In genomic region chr19:1465191-1466016, GRCh38 we compare ENCODE assay signal across 9 cellular contexts. TPM values are rescaled to one million over a fixed set of nuclear protein-coding genes. Genes with fewer than 3 reads are reported as not detected.
DNase-seq lines count a peak whose midpoint lies in the region; ATAC-seq and TF ChIP-seq lines count a peak whose summit lies in the region.
"Had no signal": no experiment of that assay in that cellular context is flagged by ENCODE, and none has a peak within 500 bp of the region (broad histone marks: within the 10 kb centered on the region; RNA-seq: fewer than 3 reads in every experiment).

No MANE protein-coding gene starts in this region.

- H3K27me3 Mint-ChIP-seq in activated naive CD8-positive, alpha-beta T cell treated with anti-CD3 and anti-CD28 coated beads for 36 hours: peaks cover 16% of the 10 kb centered on the region

- H3K4me3 Mint-ChIP-seq in activated naive CD8-positive, alpha-beta T cell treated with anti-CD3 and anti-CD28 coated beads for 36 hours: no peak overlapping the region

- 64 to 86% methylated on average over 17 to 51 of the region's 83 CpGs for WGBS in testis, 2 donors

- peak; percentile 50 for DNase-seq in activated T-cell treated with anti-CD3 and anti-CD28 coated beads, Interleukin-2, amount 50 U/mL, for 1 hour
- DNase-seq in activated T-cell treated with anti-CD3 and anti-CD28 coated beads for 4 hours: no peak
- peak; percentile 44 for DNase-seq in activated naive CD8-positive, alpha-beta T cell treated with anti-CD3 and anti-CD28 coated beads for 36 hours
- DNase-seq in iPS-NIHi11 (ENCODE audit: low spot score): peak; percentile 78
- DNase-seq in testis: peak; percentile 78
- DNase-seq in pons (ENCODE audit: low spot score): no peak
- DNase-seq: COR-L47 had no signal

- no peaks in the 10 kb centered on the region for H3K9me3 Mint-ChIP-seq in activated naive CD8-positive, alpha-beta T cell treated with anti-CD3 and anti-CD28 coated beads for 36 hours

- no peak for ATAC-seq in HG03571 (IDR thresholded peaks at IDR 0.05; ENCODE audit: unreplicated experiment)
- ATAC-seq in GM21423 (IDR thresholded peaks at IDR 0.05; ENCODE audit: unreplicated experiment): no peak

- H3K36me3 ChIP-seq in testis (ENCODE audit: low read depth, missing control alignments): no peaks in the 10 kb centered on the region

- H3K27ac ChIP-seq in testis: no peak overlapping the region

- TF ChIP-seq CTCF in testis (IDR thresholded peaks at IDR 0.05): peak; percentile 41 to 56 (median 47)

- H3K36me3 Mint-ChIP-seq in activated naive CD8-positive, alpha-beta T cell treated with anti-CD3 and anti-CD28 coated beads for 36 hours: no peaks in the 10 kb centered on the region

- H3K27ac Mint-ChIP-seq in activated naive CD8-positive, alpha-beta T cell treated with anti-CD3 and anti-CD28 coated beads for 36 hours: no peak overlapping the region

- peaks cover 2% of the 10 kb centered on the region for H3K4me1 Mint-ChIP-seq in activated naive CD8-positive, alpha-beta T cell treated with anti-CD3 and anti-CD28 coated beads for 36 hours

- H3K27me3 ChIP-seq in testis: no peaks in the 10 kb centered on the region

- no peak for TF ChIP-seq POLR2A in testis (IDR thresholded peaks at IDR 0.05)

- H3K4me3 ChIP-seq in testis: no peak overlapping the region

- H3K4me1 ChIP-seq in testis: peaks cover 13% of the 10 kb centered on the region

- no peaks in the 10 kb centered on the region for H3K9me3 ChIP-seq in testis

- intact Hi-C loops in testis (cut with DNase I; ENCODE audit: low total_unique reads): no loop called here

RNA-seq across cellular contexts. Expression of gene C19orf25, which starts 13.6 kb away (rescaled TPM):
- total RNA-seq in activated naive CD8-positive, alpha-beta T cell treated with anti-CD3 and anti-CD28 coated beads for 36 hours: 10 to 100 TPM; 27.0 to 28.7 TPM
- total RNA-seq in testis: 10 to 100 TPM; 55.4 to 72.5 TPM
- 39.3 TPM for polyA plus RNA-seq in testis (ENCODE audit: insufficient read depth, low read depth, low replicate concordance)

RNA-seq across cellular contexts. Expression of gene APC2, which starts 15.5 kb away (rescaled TPM):
- total RNA-seq in activated naive CD8-positive, alpha-beta T cell treated with anti-CD3 and anti-CD28 coated beads for 36 hours: under 1 TPM; 0.21 to 0.26 TPM
- 1 to 10 TPM; 4.6 to 5.9 TPM for total RNA-seq in testis
- polyA plus RNA-seq in testis (ENCODE audit: insufficient read depth, low read depth, low replicate concordance): 2.8 TPM

RNA-seq across cellular contexts. Expression of gene PCSK4, which starts 24.7 kb away (rescaled TPM):
- 1 to 10 TPM; 1.5 to 1.7 TPM for total RNA-seq in activated naive CD8-positive, alpha-beta T cell treated with anti-CD3 and anti-CD28 coated beads for 36 hours
- 100 to 1,000 TPM; 108 to 203 TPM for total RNA-seq in testis
- 179 TPM for polyA plus RNA-seq in testis (ENCODE audit: insufficient read depth, low read depth, low replicate concordance)

RNA-seq across cellular contexts. Expression of gene REEP6, which starts 25.6 kb away (rescaled TPM):
- 1 to 10 TPM; 1.3 to 1.8 TPM for total RNA-seq in activated naive CD8-positive, alpha-beta T cell treated with anti-CD3 and anti-CD28 coated beads for 36 hours
- 100 to 1,000 TPM; 429 to 454 TPM for total RNA-seq in testis
- polyA plus RNA-seq in testis (ENCODE audit: insufficient read depth, low read depth, low replicate concordance): 386 TPM

RNA-seq across cellular contexts. Expression of gene RPS15, which starts 27.2 kb away (rescaled TPM):
- 1,000 to 10,000 TPM; 1,472 to 1,524 TPM for total RNA-seq in activated naive CD8-positive, alpha-beta T cell treated with anti-CD3 and anti-CD28 coated beads for 36 hours
- 1,000 to 10,000 TPM; 1,248 to 1,750 TPM for total RNA-seq in testis
- 768 TPM for polyA plus RNA-seq in testis (ENCODE audit: insufficient read depth, low read depth, low replicate concordance)

Comparison
In these comparisons a context has a peak if more than half of its experiments do, and no peak if none do; other contexts are left out.
1. DNase-seq: peak in activated T-cell treated with anti-CD3 and anti-CD28 coated beads, Interleukin-2, amount 50 U/mL, for 1 hour (single experiment), activated naive CD8-positive, alpha-beta T cell treated with anti-CD3 and anti-CD28 coated beads for 36 hours (single experiment), iPS-NIHi11 (single experiment) and testis (single experiment); none in activated T-cell treated with anti-CD3 and anti-CD28 coated beads for 4 hours (single experiment) and pons (single experiment).
2. RNA of gene APC2, which starts 15.5 kb away (total RNA-seq): 4.6 to 5.9 TPM in testis; 0.21 to 0.26 TPM in activated naive CD8-positive, alpha-beta T cell treated with anti-CD3 and anti-CD28 coated beads for 36 hours; every median in the first group is over 4 times any median in the second.
3. RNA of gene PCSK4, which starts 24.7 kb away (total RNA-seq): 108 to 203 TPM in testis; 1.5 to 1.7 TPM in activated naive CD8-positive, alpha-beta T cell treated with anti-CD3 and anti-CD28 coated beads for 36 hours; every median in the first group is over 10 times any median in the second.